ENCODE assay signal across 1 cellular context in genomic region chr12:52992699-52993557, GRCh38.
TF ChIP-seq lines count a peak whose summit lies in the region.

No MANE protein-coding gene starts in this region.

TF ChIP-seq in HepG2, 621 proteins besides CTCF, POLR2A, EP300 and RAD21 (continued from another document and continues in another):
- TF ChIP-seq RNF219 (CRISPR knock-in tag; IDR thresholded peaks at IDR 0.05) (no peak), YEATS2 (CRISPR knock-in tag; IDR thresholded peaks at IDR 0.05; ENCODE audit: borderline replicate concordance) (no peak), TERF1 (CRISPR knock-in tag; IDR thresholded peaks at IDR 0.05) (no peak), ZNF749 (CRISPR knock-in tag; IDR thresholded peaks at IDR 0.05; ENCODE audit: borderline replicate concordance) (no peak), ZMAT3 (CRISPR knock-in tag; conservative IDR thresholded peaks at IDR 0.05) (no peak), NFATC3 (CRISPR knock-in tag; IDR thresholded peaks at IDR 0.05) (no peak), ZNF691 (CRISPR knock-in tag; IDR thresholded peaks at IDR 0.05; ENCODE audit: borderline replicate concordance, low read depth) (no peak), ZBED4 (CRISPR knock-in tag; IDR thresholded peaks at IDR 0.05; ENCODE audit: borderline replicate concordance) (no peak), HOXA3 (CRISPR knock-in tag; IDR thresholded peaks at IDR 0.05) (no peak; the same call in 1 of the 2 replicates), YEATS4 (CRISPR knock-in tag; IDR thresholded peaks at IDR 0.05; ENCODE audit: borderline replicate concordance) (no peak; the same call in 1 of the 2 replicates), KDM1A (CRISPR knock-in tag; IDR thresholded peaks at IDR 0.05) (no peak), TARDBP (CRISPR knock-in tag; IDR thresholded peaks at IDR 0.05) (peak; percentile 46; the same call in 1 of the 2 replicates), CERS6 (CRISPR knock-in tag; IDR thresholded peaks at IDR 0.05) (no peak), XBP1 (CRISPR knock-in tag; IDR thresholded peaks at IDR 0.05) (no peak), SRSF1 (optimal IDR thresholded peaks at IDR 0.05; ENCODE audit: low read depth, low read length) (no peak), ISX (CRISPR knock-in tag; conservative IDR thresholded peaks at IDR 0.05) (no peak), ZXDC (CRISPR knock-in tag; IDR thresholded peaks at IDR 0.05) (no peak), ZNF12 (CRISPR knock-in tag; IDR thresholded peaks at IDR 0.05) (no peak), PRDM15 (CRISPR knock-in tag; IDR thresholded peaks at IDR 0.05) (0 out of 2 replicates have a peak, but pooled peaks have one; percentile 19), ZNF761 (CRISPR knock-in tag; conservative IDR thresholded peaks at IDR 0.05) (0 out of 2 replicates have a peak, but pooled peaks have one; percentile 33), GPBP1L1 (CRISPR knock-in tag; IDR thresholded peaks at IDR 0.05) (no peak), ZNF329 (CRISPR knock-in tag; IDR thresholded peaks at IDR 0.05; ENCODE audit: low read depth) (no peak), GABPA (IDR thresholded peaks at IDR 0.05; ENCODE audit: low read depth, low read length) (no peak), GABPA (CRISPR knock-in tag; IDR thresholded peaks at IDR 0.05; ENCODE audit: low read depth) (no peak), THRA (CRISPR knock-in tag; IDR thresholded peaks at IDR 0.05; ENCODE audit: borderline replicate concordance) (peak; percentile 10), CREB3 (CRISPR knock-in tag; IDR thresholded peaks at IDR 0.05) (no peak), ZBTB38 (CRISPR knock-in tag; IDR thresholded peaks at IDR 0.05) (no peak), NR2C2 (CRISPR knock-in tag; IDR thresholded peaks at IDR 0.05; ENCODE audit: borderline replicate concordance) (peak; percentile 34; the same call in 1 of the 2 replicates), ZBTB7B (CRISPR knock-in tag; IDR thresholded peaks at IDR 0.05) (0 out of 2 replicates have a peak, but pooled peaks have one; percentile 56), NR0B2 (CRISPR knock-in tag; IDR thresholded peaks at IDR 0.05) (no peak), NCOR1 (IDR thresholded peaks at IDR 0.05; ENCODE audit: borderline replicate concordance, low read length) (peak; percentile 61; the same call in 1 of the 2 replicates), ZNF597 (CRISPR knock-in tag; IDR thresholded peaks at IDR 0.05) (no peak), AHR (CRISPR knock-in tag; IDR thresholded peaks at IDR 0.05) (no peak; the same call in 1 of the 2 replicates), SP5 (CRISPR knock-in tag; IDR thresholded peaks at IDR 0.05; ENCODE audit: borderline replicate concordance, low read depth) (0 out of 2 replicates have a peak, but pooled peaks have one; percentile 7), CREB1 (IDR thresholded peaks at IDR 0.05) (0 out of 2 replicates have a peak, but pooled peaks have one; percentile 33), CREB1 (CRISPR knock-in tag; IDR thresholded peaks at IDR 0.05) (peak; percentile 52), ZFP36L2 (CRISPR knock-in tag; IDR thresholded peaks at IDR 0.05) (no peak), ZNF138 (CRISPR knock-in tag; IDR thresholded peaks at IDR 0.05; ENCODE audit: low read depth) (no peak)
